10 cellular contexts compared by ENCODE assay signal in the genomic region with DNA sequence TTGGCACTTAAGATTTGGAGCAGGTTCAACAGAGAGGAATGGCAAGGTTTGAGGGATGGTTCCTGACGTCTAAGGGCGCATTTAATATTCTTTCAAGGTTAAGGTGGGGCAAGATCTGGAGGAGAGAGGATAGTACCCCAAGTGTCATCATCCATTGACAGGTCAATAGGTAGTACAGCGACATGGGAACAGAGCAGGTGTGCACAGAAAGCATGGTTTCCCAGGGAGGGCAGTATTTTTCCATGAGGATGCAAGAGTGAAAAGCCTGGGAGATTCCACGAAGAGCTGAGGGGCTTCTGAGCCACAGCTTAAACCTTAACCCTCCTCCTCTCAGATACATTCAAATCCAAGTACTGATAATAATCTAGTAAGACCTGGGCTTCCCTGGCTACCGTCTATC. TPM values are rescaled to one million over a fixed set of nuclear protein-coding genes. Genes with fewer than 3 reads are reported as not detected.
A peak's percentile ranks its signal among the peaks of the same experiment; 100 is the strongest.
DNase-seq lines count a peak whose midpoint lies in the region; ATAC-seq and TF ChIP-seq lines count a peak whose summit lies in the region.
"Had no signal": no experiment of that assay in that cellular context is flagged by ENCODE, and none has a peak within 500 bp of the region (broad histone marks: within the 10 kb centered on the region; RNA-seq: fewer than 3 reads in every experiment).

No MANE protein-coding gene starts in this region.

- peaks cover 27 to 58% (median 42%) of the 10 kb centered on the region in 4 donors for H3K4me1 Mint-ChIP-seq in naive thymus-derived CD8-positive, alpha-beta T cell
- peaks cover 14% of the 10 kb centered on the region for H3K4me1 Mint-ChIP-seq in type B pancreatic cell (ENCODE audit: unreplicated experiment)

- BruUV-seq in mammary epithelial cell (replicated peaks; lab: Mats Ljungman, UMichigan): no TSS peak

- H3K27ac Mint-ChIP-seq in naive thymus-derived CD8-positive, alpha-beta T cell: peak overlapping the region in 2 of 10 donors; percentile 40 to 52
- H3K27ac Mint-ChIP-seq in type B pancreatic cell: no peak overlapping the region

- no peaks in the 10 kb centered on the region for H3K9me3 ChIP-seq in breast epithelium
- no peaks in the 10 kb centered on the region for H3K9me3 ChIP-seq in mammary epithelial cell (replicated peaks; ENCODE audit: insufficient read depth, low read length)
- no peaks in the 10 kb centered on the region for H3K9me3 ChIP-seq in BE2C
- H3K9me3 ChIP-seq: SJCRH30 had no signal

- no peak overlapping the region for H3K9ac ChIP-seq in mammary epithelial cell (ENCODE audit: insufficient read depth, low read length)

- H3K27ac ChIP-seq in breast epithelium (no peak overlapping the region), mammary epithelial cell (ENCODE audit: insufficient read depth, low read depth, low read length) (no peak overlapping the region), coronary artery (no peak overlapping the region)
- H3K27ac ChIP-seq: SJCRH30 had no signal

- H2AFZ ChIP-seq in mammary epithelial cell (ENCODE audit: low read depth, low read length): no peak overlapping the region

- in situ Hi-C loops in mammary epithelial cell (cut with MboI; ENCODE audit: low sequenced_read_pairs in 2 of 2): no loop called here

- peaks cover 0 to 2% (median 0%) of the 10 kb centered on the region in 9 donors for H3K9me3 Mint-ChIP-seq in naive thymus-derived CD8-positive, alpha-beta T cell
- no peaks in the 10 kb centered on the region for H3K9me3 Mint-ChIP-seq in type B pancreatic cell

- POLR2A ChIA-PET in naive thymus-derived CD8-positive, alpha-beta T cell (lab: Charles Lee): interaction anchor here (0.7 to 1.5 kb wide), 3 partner anchors 28 to 549 kb away, joined by 3 to 17 read pairs (median 7); a partner anchor contains a TSS

- 74% methylated on average over 5 of the region's 5 CpGs for WGBS in mammary epithelial cell (ENCODE audit: low coverage, missing lambda C conversion rate)

- CTCF ChIA-PET in mammary epithelial cell (lab: Charles Lee; ENCODE audit: low non-redundant PET): no interaction called here

- no peak for ATAC-seq in naive thymus-derived CD8-positive, alpha-beta T cell

- no peak for TF ChIP-seq CTCF in breast epithelium (IDR thresholded peaks at IDR 0.05)
- TF ChIP-seq CTCF in mammary epithelial cell (conservative IDR thresholded peaks at IDR 0.05 in 1 of 2, IDR thresholded peaks at IDR 0.05 in 1 of 2; ENCODE audit: extremely low read depth in 1 of 2, insufficient read depth in 1 of 2, low read depth in 1 of 2, low read length in 2 of 2): no peak
- no peak for TF ChIP-seq CTCF in coronary artery (IDR thresholded peaks at IDR 0.05)
- TF ChIP-seq CTCF in type B pancreatic cell (conservative IDR thresholded peaks at IDR 0.05): no peak
- TF ChIP-seq CTCF in BE2C (IDR thresholded peaks at IDR 0.05; ENCODE audit: low read depth, low read length): no peak

- H3K4me1 ChIP-seq in breast epithelium: no peaks in the 10 kb centered on the region
- H3K4me1 ChIP-seq in mammary epithelial cell (ENCODE audit: insufficient read depth, low read length): peaks cover 14% of the 10 kb centered on the region
- H3K4me1 ChIP-seq in BE2C: no peaks in the 10 kb centered on the region
- H3K4me1 ChIP-seq: SJCRH30 had no signal

- H3K4me3 ChIP-seq in breast epithelium (peak overlapping the region; percentile 46 to 73 (median 56)), mammary epithelial cell (replicated peaks in 1 of 3; ENCODE audit: insufficient read depth in 1 of 3, low read depth in 2 of 3, low read length in 3 of 3) (no peak overlapping the region), coronary artery (peak overlapping the region; percentile 72), BE2C (ENCODE audit: low read depth, low read length) (no peak overlapping the region)
- H3K4me3 ChIP-seq: SJCRH30 had no signal

- dilution Hi-C loops in mammary epithelial cell (cut with HindIII; ENCODE audit: low sequenced_read_pairs): no loop called here

- H3K4me3 Mint-ChIP-seq in naive thymus-derived CD8-positive, alpha-beta T cell: peak overlapping the region; percentile 68 to 93 (median 90)
- H3K4me3 Mint-ChIP-seq in type B pancreatic cell: peak overlapping the region; percentile 88

- H3K4me2 ChIP-seq in mammary epithelial cell (ENCODE audit: insufficient read depth, low read depth, low read length): no peak overlapping the region

- no peak for TF ChIP-seq POLR2A in breast epithelium (IDR thresholded peaks at IDR 0.05)

- DNase-seq in breast epithelium (ENCODE audit: low spot score in 2 of 2) (no peak), mammary epithelial cell (no peak), coronary artery (ENCODE audit: low spot score) (no peak), type B pancreatic cell (ENCODE audit: extremely low spot score, unreplicated experiment) (no peak), NCI-H748 (lab: John Stamatoyannopoulos, UW; ENCODE audit: unreplicated experiment) (no peak), BE2C (no peak)
- no peak for DNase-seq in naive thymus-derived CD8-positive, alpha-beta T cell
- no peak for DNase-seq in stimulated activated CD4-positive, alpha-beta T cell treated with anti-CD3 and anti-CD28 coated beads, Interleukin-2, amount 100 ng/mL, for 48 hours
- DNase-seq: KBM-7, SJCRH30 had no signal

- H3K36me3 Mint-ChIP-seq in naive thymus-derived CD8-positive, alpha-beta T cell: peaks cover 0 to 6% (median 3%) of the 10 kb centered on the region in 3 donors
- no peaks in the 10 kb centered on the region for H3K36me3 Mint-ChIP-seq in type B pancreatic cell

- no peaks in the 10 kb centered on the region for H3K79me2 ChIP-seq in mammary epithelial cell (ENCODE audit: insufficient read depth, low read length)

- H3K27me3 ChIP-seq in breast epithelium (no peaks in the 10 kb centered on the region), mammary epithelial cell (ENCODE audit: insufficient read depth, low read length) (no peaks in the 10 kb centered on the region), BE2C (no peaks in the 10 kb centered on the region)

- intact Hi-C loops in breast epithelium (cut with DNase I; ENCODE audit: low total_unique reads) (no loop called here), mammary epithelial cell (cut with micrococcal nuclease) (no loop called here)

- H3K36me3 ChIP-seq in breast epithelium: no peaks in the 10 kb centered on the region
- no peaks in the 10 kb centered on the region for H3K36me3 ChIP-seq in mammary epithelial cell (ENCODE audit: insufficient read depth, low read length)
- H3K36me3 ChIP-seq in BE2C: no peaks in the 10 kb centered on the region
- H3K36me3 ChIP-seq: SJCRH30 had no signal

- H3K27me3 Mint-ChIP-seq in naive thymus-derived CD8-positive, alpha-beta T cell: peaks cover 4 to 10% (median 8%) of the 10 kb centered on the region in 5 donors
- peaks cover 43% of the 10 kb centered on the region for H3K27me3 Mint-ChIP-seq in type B pancreatic cell

- no peaks in the 10 kb centered on the region for H4K20me1 ChIP-seq in mammary epithelial cell (ENCODE audit: insufficient read depth, low read length)

RNA-seq across cellular contexts. Expression of a gene that starts 9.1 kb away (rescaled TPM):
- 1 to 10 TPM; 4.0 to 5.6 (median 4.7) TPM for total RNA-seq in breast epithelium
- total RNA-seq in mammary epithelial cell: 1 to 10 TPM; 1.2 to 5.0 TPM
- 2.1 TPM for polyA plus RNA-seq in mammary epithelial cell
- not detected for polyA minus RNA-seq in mammary epithelial cell
- 1 to 10 TPM; 1.7 to 2.0 TPM for total RNA-seq in naive thymus-derived CD8-positive, alpha-beta T cell
- polyA plus RNA-seq in naive thymus-derived CD8-positive, alpha-beta T cell: 1 to 10 TPM in 1 of 3 donors, under 1 TPM in 1, not detected in 1; 0.33 to 2.0 TPM
- total RNA-seq in type B pancreatic cell (ENCODE audit: low replicate concordance): 12.0 and 24.4 TPM in 2 replicates
- 55.3 TPM for polyA plus RNA-seq in BE2C (2012; ENCODE audit: insufficient read depth, insufficient read length, low read depth)

RNA-seq across cellular contexts. Expression of a gene that starts 27.2 kb away (rescaled TPM):
- 10 to 100 TPM; 31.4 to 43.9 (median 38.3) TPM for total RNA-seq in breast epithelium
- 10 to 100 TPM; 16.7 to 52.7 TPM for total RNA-seq in mammary epithelial cell
- 34.1 TPM for polyA plus RNA-seq in mammary epithelial cell
- polyA minus RNA-seq in mammary epithelial cell: 41.5 TPM
- total RNA-seq in naive thymus-derived CD8-positive, alpha-beta T cell: 100 to 1,000 TPM in 1 of 2 experiments, 10 to 100 TPM in 1; 83.5 to 100 TPM
- 10 to 100 TPM; 39.1 to 42.1 (median 40.6) TPM for polyA plus RNA-seq in naive thymus-derived CD8-positive, alpha-beta T cell
- total RNA-seq in type B pancreatic cell (ENCODE audit: low replicate concordance): 36.7 and 50.4 TPM in 2 replicates
- 46.4 TPM for polyA plus RNA-seq in BE2C (2012; ENCODE audit: insufficient read depth, insufficient read length, low read depth)

RNA-seq across cellular contexts. Expression of a gene that starts 57.7 kb away (rescaled TPM):
- 10 to 100 TPM; 14.1 to 29.7 (median 16.1) TPM for total RNA-seq in breast epithelium
- total RNA-seq in mammary epithelial cell: 1 to 10 TPM; 6.3 to 7.8 TPM
- 2.1 TPM for polyA plus RNA-seq in mammary epithelial cell
- 11.2 TPM for polyA minus RNA-seq in mammary epithelial cell
- total RNA-seq in naive thymus-derived CD8-positive, alpha-beta T cell: 10 to 100 TPM; 10.3 to 11.1 TPM
- 1 to 10 TPM; 4.0 to 6.5 (median 4.7) TPM for polyA plus RNA-seq in naive thymus-derived CD8-positive, alpha-beta T cell
- 14.0 and 15.5 TPM in 2 replicates for total RNA-seq in type B pancreatic cell (ENCODE audit: low replicate concordance)
- 15.7 TPM for polyA plus RNA-seq in BE2C (2012; ENCODE audit: insufficient read depth, insufficient read length, low read depth)

Comparison
In these comparisons a context has a peak if more than half of its experiments do, and no peak if none do; other contexts are left out.
1. H3K4me3 ChIP-seq: peak in breast epithelium (3 of 3) and coronary artery (single experiment); none in mammary epithelial cell (0 of 3) and BE2C (single experiment).